1 cellular context compared by ENCODE assay signal in the genomic region with DNA sequence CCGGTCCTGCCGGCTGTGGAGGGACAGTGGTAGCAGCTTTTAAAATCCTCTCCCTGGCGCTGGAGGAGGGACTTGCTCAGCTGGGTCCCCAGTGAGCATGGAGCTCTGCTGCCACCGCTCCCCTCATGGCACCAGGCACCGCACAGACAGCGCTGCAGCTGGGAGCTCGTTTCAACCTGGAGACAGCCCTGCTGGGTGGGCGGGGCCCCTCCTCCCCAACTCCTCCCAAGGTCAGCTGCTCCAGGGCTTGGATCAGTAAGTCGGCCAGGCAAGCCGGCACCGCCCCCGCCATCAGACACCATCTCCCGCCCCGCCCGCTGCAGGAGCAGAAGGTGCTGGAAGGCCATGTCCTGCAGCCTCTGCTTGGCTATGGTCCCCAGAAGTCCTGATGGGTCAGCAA.
TF ChIP-seq lines count a peak whose summit lies in the region.

No MANE protein-coding gene starts in this region.

TF ChIP-seq in K562, 482 proteins besides CTCF, POLR2A, EP300 and RAD21 (continued from another document and continues in another):
- TF ChIP-seq, protein P1, sequence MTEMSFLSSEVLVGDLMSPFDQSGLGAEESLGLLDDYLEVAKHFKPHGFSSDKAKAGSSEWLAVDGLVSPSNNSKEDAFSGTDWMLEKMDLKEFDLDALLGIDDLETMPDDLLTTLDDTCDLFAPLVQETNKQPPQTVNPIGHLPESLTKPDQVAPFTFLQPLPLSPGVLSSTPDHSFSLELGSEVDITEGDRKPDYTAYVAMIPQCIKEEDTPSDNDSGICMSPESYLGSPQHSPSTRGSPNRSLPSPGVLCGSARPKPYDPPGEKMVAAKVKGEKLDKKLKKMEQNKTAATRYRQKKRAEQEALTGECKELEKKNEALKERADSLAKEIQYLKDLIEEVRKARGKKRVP (CRISPR knock-in tag; IDR thresholded peaks at IDR 0.05): no peak
- TF ChIP-seq, protein P2, sequence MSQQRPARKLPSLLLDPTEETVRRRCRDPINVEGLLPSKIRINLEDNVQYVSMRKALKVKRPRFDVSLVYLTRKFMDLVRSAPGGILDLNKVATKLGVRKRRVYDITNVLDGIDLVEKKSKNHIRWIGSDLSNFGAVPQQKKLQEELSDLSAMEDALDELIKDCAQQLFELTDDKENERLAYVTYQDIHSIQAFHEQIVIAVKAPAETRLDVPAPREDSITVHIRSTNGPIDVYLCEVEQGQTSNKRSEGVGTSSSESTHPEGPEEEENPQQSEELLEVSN (IDR thresholded peaks at IDR 0.05; ENCODE audit: borderline replicate concordance in 1 of 2, extremely low read depth in 1 of 2, insufficient read depth in 1 of 2, insufficient read length in 1 of 2, low read depth in 1 of 2, low read length in 1 of 2, poor library complexity in 1 of 2, severe bottlenecking in 1 of 2): peak in 1 of 2 experiments; percentile 37
- TF ChIP-seq SMAD4 (CRISPR knock-in tag; conservative IDR thresholded peaks at IDR 0.05) (peak; percentile 42), ZBTB2 (IDR thresholded peaks at IDR 0.05) (0 out of 2 replicates have a peak, but pooled peaks have one; percentile 20), CXXC5 (CRISPR knock-in tag; IDR thresholded peaks at IDR 0.05) (peak; percentile 35), PKNOX1 (IDR thresholded peaks at IDR 0.05) (peak; percentile 34; the same call in 1 of the 2 replicates), ZFP36 (IDR thresholded peaks at IDR 0.05; ENCODE audit: low read depth, low read length, partially characterized antibody) (peak; percentile 25), DACH1 (IDR thresholded peaks at IDR 0.05; ENCODE audit: partially characterized antibody) (peak; percentile 76), DPF2 (IDR thresholded peaks at IDR 0.05) (peak; percentile 28; the same call in 1 of the 2 replicates), MYC (IDR thresholded peaks at IDR 0.05; ENCODE audit: low read depth, low read length) (0 out of 2 replicates have a peak, but pooled peaks have one; percentile 28), MYC (CRISPR knock-in tag; IDR thresholded peaks at IDR 0.05; ENCODE audit: borderline replicate concordance, low read depth) (no peak), MYNN (IDR thresholded peaks at IDR 0.05) (peak; percentile 65; the same call in 1 of the 2 replicates), MYNN (CRISPR knock-in tag; IDR thresholded peaks at IDR 0.05) (no peak), ZEB2 (IDR thresholded peaks at IDR 0.05) (no peak), USF1 (CRISPR knock-in tag; IDR thresholded peaks at IDR 0.05) (peak; percentile 67; the same call in 1 of the 2 replicates), CTBP1 (IDR thresholded peaks at IDR 0.05; ENCODE audit: borderline replicate concordance) (0 out of 2 replicates have a peak, but pooled peaks have one; percentile 52), PTTG1 (tag; IDR thresholded peaks at IDR 0.05; ENCODE audit: low read depth) (no peak), LCOR (CRISPR knock-in tag; IDR thresholded peaks at IDR 0.05) (peak; percentile 51; the same call in 1 of the 2 replicates), MLX (CRISPR knock-in tag; conservative IDR thresholded peaks at IDR 0.05) (no peak), SNRNP70 (optimal IDR thresholded peaks at IDR 0.05; ENCODE audit: low read depth, low read length) (no peak), ZNF778 (CRISPR knock-in tag; IDR thresholded peaks at IDR 0.05) (no peak), U2AF1 (optimal IDR thresholded peaks at IDR 0.05; ENCODE audit: low read depth, low read length) (no peak), CBX2 (IDR thresholded peaks at IDR 0.05; ENCODE audit: insufficient read depth, low read length, poor library complexity, severe bottlenecking) (no peak), HDAC2 (IDR thresholded peaks at IDR 0.05) (0 out of 2 replicates have a peak, but pooled peaks have one; percentile 16), MAZ (CRISPR knock-in tag; conservative IDR thresholded peaks at IDR 0.05 in 1 of 2, IDR thresholded peaks at IDR 0.05 in 1 of 2) (peak; percentile 81 to 91), MEF2A (IDR thresholded peaks at IDR 0.05; ENCODE audit: control insufficient read depth, low read depth, low read length) (no peak), RBM39 (optimal IDR thresholded peaks at IDR 0.05; ENCODE audit: low read depth, low read length) (no peak), CHAMP1 (IDR thresholded peaks at IDR 0.05) (no peak), IRF9 (tag; IDR thresholded peaks at IDR 0.05) (no peak), NKRF (IDR thresholded peaks at IDR 0.05; ENCODE audit: borderline replicate concordance) (peak; percentile 36; the same call in 1 of the 2 replicates), GABPB1 (CRISPR knock-in tag; IDR thresholded peaks at IDR 0.05) (0 out of 2 replicates have a peak, but pooled peaks have one; percentile 17), ZNF780A (CRISPR knock-in tag; IDR thresholded peaks at IDR 0.05) (no peak), SAP30 (IDR thresholded peaks at IDR 0.05; ENCODE audit: borderline replicate concordance, insufficient read depth, low read depth, low read length, poor library complexity, severe bottlenecking) (peak; percentile 69), EGR1 (conservative IDR thresholded peaks at IDR 0.05) (peak; percentile 90)
- TF ChIP-seq, protein P3, sequence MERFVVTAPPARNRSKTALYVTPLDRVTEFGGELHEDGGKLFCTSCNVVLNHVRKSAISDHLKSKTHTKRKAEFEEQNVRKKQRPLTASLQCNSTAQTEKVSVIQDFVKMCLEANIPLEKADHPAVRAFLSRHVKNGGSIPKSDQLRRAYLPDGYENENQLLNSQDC (CRISPR knock-in tag; IDR thresholded peaks at IDR 0.05): no peak
- TF ChIP-seq, protein P4, sequence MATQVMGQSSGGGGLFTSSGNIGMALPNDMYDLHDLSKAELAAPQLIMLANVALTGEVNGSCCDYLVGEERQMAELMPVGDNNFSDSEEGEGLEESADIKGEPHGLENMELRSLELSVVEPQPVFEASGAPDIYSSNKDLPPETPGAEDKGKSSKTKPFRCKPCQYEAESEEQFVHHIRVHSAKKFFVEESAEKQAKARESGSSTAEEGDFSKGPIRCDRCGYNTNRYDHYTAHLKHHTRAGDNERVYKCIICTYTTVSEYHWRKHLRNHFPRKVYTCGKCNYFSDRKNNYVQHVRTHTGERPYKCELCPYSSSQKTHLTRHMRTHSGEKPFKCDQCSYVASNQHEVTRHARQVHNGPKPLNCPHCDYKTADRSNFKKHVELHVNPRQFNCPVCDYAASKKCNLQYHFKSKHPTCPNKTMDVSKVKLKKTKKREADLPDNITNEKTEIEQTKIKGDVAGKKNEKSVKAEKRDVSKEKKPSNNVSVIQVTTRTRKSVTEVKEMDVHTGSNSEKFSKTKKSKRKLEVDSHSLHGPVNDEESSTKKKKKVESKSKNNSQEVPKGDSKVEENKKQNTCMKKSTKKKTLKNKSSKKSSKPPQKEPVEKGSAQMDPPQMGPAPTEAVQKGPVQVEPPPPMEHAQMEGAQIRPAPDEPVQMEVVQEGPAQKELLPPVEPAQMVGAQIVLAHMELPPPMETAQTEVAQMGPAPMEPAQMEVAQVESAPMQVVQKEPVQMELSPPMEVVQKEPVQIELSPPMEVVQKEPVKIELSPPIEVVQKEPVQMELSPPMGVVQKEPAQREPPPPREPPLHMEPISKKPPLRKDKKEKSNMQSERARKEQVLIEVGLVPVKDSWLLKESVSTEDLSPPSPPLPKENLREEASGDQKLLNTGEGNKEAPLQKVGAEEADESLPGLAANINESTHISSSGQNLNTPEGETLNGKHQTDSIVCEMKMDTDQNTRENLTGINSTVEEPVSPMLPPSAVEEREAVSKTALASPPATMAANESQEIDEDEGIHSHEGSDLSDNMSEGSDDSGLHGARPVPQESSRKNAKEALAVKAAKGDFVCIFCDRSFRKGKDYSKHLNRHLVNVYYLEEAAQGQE (CRISPR knock-in tag; IDR thresholded peaks at IDR 0.05; ENCODE audit: low read depth): peak; percentile 42; the same call in 1 of the 2 replicates
- TF ChIP-seq, protein P5, sequence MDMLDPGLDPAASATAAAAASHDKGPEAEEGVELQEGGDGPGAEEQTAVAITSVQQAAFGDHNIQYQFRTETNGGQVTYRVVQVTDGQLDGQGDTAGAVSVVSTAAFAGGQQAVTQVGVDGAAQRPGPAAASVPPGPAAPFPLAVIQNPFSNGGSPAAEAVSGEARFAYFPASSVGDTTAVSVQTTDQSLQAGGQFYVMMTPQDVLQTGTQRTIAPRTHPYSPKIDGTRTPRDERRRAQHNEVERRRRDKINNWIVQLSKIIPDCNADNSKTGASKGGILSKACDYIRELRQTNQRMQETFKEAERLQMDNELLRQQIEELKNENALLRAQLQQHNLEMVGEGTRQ (CRISPR knock-in tag; IDR thresholded peaks at IDR 0.05): 0 out of 2 replicates have a peak, but pooled peaks have one; percentile 24
